ENCODE assay signal across 18 cellular contexts in the genomic region with DNA sequence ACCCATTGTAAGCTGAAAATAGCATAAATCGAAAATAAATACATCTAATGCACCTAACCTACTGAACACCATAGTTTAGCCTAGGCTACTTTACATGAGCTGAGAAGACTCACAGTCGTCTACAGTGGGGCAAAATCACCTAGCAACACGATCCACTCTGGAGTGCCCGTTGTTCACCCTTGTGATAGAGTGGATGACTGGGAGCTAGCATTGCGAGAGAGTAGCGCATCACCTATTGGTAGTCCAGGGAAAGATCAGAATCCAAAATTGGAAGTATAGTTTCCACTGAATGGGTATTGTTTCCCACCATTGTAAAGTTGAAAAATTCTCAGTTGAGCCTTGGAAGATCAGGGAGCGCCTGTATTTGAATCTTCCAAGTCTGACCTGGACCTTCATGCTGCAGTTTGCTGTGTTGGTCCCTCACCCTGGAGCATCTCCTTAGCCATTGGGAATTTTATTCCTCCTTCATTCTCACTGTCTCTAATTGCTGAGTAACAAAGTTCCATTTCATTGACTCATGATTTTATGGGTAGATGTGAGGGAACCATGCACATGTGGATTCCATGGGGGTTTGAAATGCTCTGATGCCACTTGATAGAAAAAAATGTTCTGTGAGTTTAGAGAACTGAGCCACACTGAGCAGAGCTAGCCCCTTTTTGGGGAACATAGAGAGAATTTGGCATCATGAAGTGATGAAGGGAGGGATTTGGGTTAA. TPM values are rescaled to one million over a fixed set of nuclear protein-coding genes. Genes with fewer than 3 reads are reported as not detected.
DNase-seq lines count a peak whose midpoint lies in the region; ATAC-seq, FAIRE-seq and TF ChIP-seq lines count a peak whose summit lies in the region.
"Had no signal": no experiment of that assay in that cellular context is flagged by ENCODE, and none has a peak within 500 bp of the region (broad histone marks: within the 10 kb centered on the region; RNA-seq: fewer than 3 reads in every experiment).

No MANE protein-coding gene starts in this region.

- H3K23ac ChIP-seq in IMR-90 (ENCODE audit: low read depth, low read length) = no peak overlapping the region

- H3K56ac ChIP-seq in IMR-90 (ENCODE audit: extremely low read depth, insufficient read depth, low read length) = no peak overlapping the region

- H2AK5ac ChIP-seq in IMR-90 (ENCODE audit: low read depth, low read length) = no peak overlapping the region

- CTCF ChIA-PET in IMR-90 (lab: Yijun Ruan, JAX) = no interaction called here

- no peaks in the 10 kb centered on the region for H3K27me3 ChIP-seq in IMR-90 (ENCODE audit: control insufficient read depth, insufficient read depth, low read length)
- no peaks in the 10 kb centered on the region for H3K27me3 ChIP-seq in bronchial epithelial cell (ENCODE audit: control insufficient read depth, insufficient read depth, low read length)
- H3K27me3 ChIP-seq: hepatocyte had no signal

- ATAC-seq in IMR-90 (ENCODE audit: low read depth) (peak; percentile 45), GM18867 (IDR thresholded peaks at IDR 0.05; ENCODE audit: unreplicated experiment) (no peak)
- ATAC-seq: GM23338, left colon had no signal

- in situ Hi-C loops in IMR-90 (cut with MboI; ENCODE audit: low sequenced_read_pairs) = loop anchor here (25.0 kb wide), 1 partner anchor 1008 kb away; no protein-coding TSS in a partner anchor

- no peak overlapping the region for H2BK5ac ChIP-seq in IMR-90 (ENCODE audit: low read depth, low read length, poor library complexity, severe bottlenecking)

- H3K4me1 ChIP-seq in IMR-90 (ENCODE audit: control insufficient read depth, insufficient read depth, low read length) = peaks cover 2% of the 10 kb centered on the region; the same call in 1 of the 2 replicates

- H3K4me2 ChIP-seq in IMR-90 (ENCODE audit: low read depth, low read length) = no peak overlapping the region
- H3K4me2 ChIP-seq: GM23338, hepatocyte had no signal

- no peak overlapping the region for H4K5ac ChIP-seq in IMR-90 (ENCODE audit: low read depth, low read length)

- H3K27ac ChIP-seq in IMR-90 (ENCODE audit: insufficient read depth, low read length) = no peak overlapping the region
- H3K27ac ChIP-seq: epithelial cell of prostate, hepatocyte had no signal

- 100% methylated on average over 3 of the region's 7 CpGs; no CpG with 5 or more reads in 1 of the 2 experiments for WGBS in IMR-90 (ENCODE audit: extremely low coverage in 2 of 2, insufficient read length in 1 of 2), 2 experiments

- H2BK20ac ChIP-seq in IMR-90 (ENCODE audit: low read depth, low read length) = peak overlapping the region; percentile 37; the same call in 1 of the 2 replicates

- TF ChIP-seq CTCF in IMR-90 (conservative IDR thresholded peaks at IDR 0.05; ENCODE audit: low read depth, low read length) (no peak), bronchial epithelial cell (IDR thresholded peaks at IDR 0.05; ENCODE audit: insufficient read depth, low read length, severe bottlenecking) (no peak)

- POLR2A ChIA-PET in IMR-90 (lab: Charles Lee; ENCODE audit: unreplicated experiment) = no interaction called here

- H3K79me1 ChIP-seq in IMR-90 (ENCODE audit: low read depth in 1 of 2, low read length in 2 of 2) = peaks cover 0 to 7% of the 10 kb centered on the region in 2 experiments; a peak in 3 of 4 replicates

- no peak overlapping the region for H2BK120ac ChIP-seq in IMR-90 (ENCODE audit: low read depth, low read length)

- intact Hi-C loops in IMR-90 (cut with micrococcal nuclease) = no loop called here

- H3K36me3 ChIP-seq in IMR-90 (ENCODE audit: control insufficient read depth, insufficient read depth, low read length) (no peaks in the 10 kb centered on the region), bronchial epithelial cell (ENCODE audit: control insufficient read depth, insufficient read depth, low read length) (peaks cover 4% of the 10 kb centered on the region)

- TF ChIP-seq RAD21 in IMR-90 (IDR thresholded peaks at IDR 0.05; ENCODE audit: low read length) = no peak

- no TSS peak for BruUV-seq in IMR-90 (replicated peaks; lab: Mats Ljungman, UMichigan)

- H3K4ac ChIP-seq in IMR-90 (ENCODE audit: low read depth, low read length) = no peak overlapping the region

- no peak overlapping the region for H2AFZ ChIP-seq in IMR-90 (replicated peaks; ENCODE audit: low read length, poor library complexity)
- H2AFZ ChIP-seq: GM23338, hepatocyte had no signal

- H3K18ac ChIP-seq in IMR-90 (ENCODE audit: low read depth, low read length) = no peak overlapping the region

- H3K9me3 ChIP-seq in IMR-90 (ENCODE audit: control insufficient read depth, insufficient read depth, low read length) = no peaks in the 10 kb centered on the region

- H3K4me3 ChIP-seq in IMR-90 (ENCODE audit: insufficient read depth, low read depth, low read length) (no peak overlapping the region), bronchial epithelial cell (ENCODE audit: low read depth, low read length) (no peak overlapping the region)
- H3K4me3 ChIP-seq: GM23338, hepatocyte had no signal

- no peaks in the 10 kb centered on the region; the same call in none of the 2 replicates for H4K20me1 ChIP-seq in IMR-90 (ENCODE audit: insufficient read depth, low read length)

- H4K91ac ChIP-seq in IMR-90 (ENCODE audit: insufficient read depth, low read depth, low read length) = no peak overlapping the region

- no peak overlapping the region for H4K8ac ChIP-seq in IMR-90 (ENCODE audit: low read depth in 2 of 2, low read length in 2 of 2)

- dilution Hi-C loops in IMR-90 (cut with HindIII; ENCODE audit: low sequenced_read_pairs, unreplicated experiment) = no loop called here

- no peak for FAIRE-seq in bronchial epithelial cell (lab: Jason Lieb, UNC)
- FAIRE-seq: colon had no signal

- no peak overlapping the region for H2AK9ac ChIP-seq in IMR-90 (replicated peaks; ENCODE audit: low read depth, low read length, poor library complexity)

- TF ChIP-seq POLR2A in IMR-90 (IDR thresholded peaks at IDR 0.05; ENCODE audit: low read depth, low read length) = no peak

- H3K14ac ChIP-seq in IMR-90 (replicated peaks; ENCODE audit: low read depth, low read length) = 0 out of 2 replicates have a peak overlapping the region, but pooled peaks have one; percentile 40

- no peak overlapping the region for H3K9ac ChIP-seq in IMR-90 (ENCODE audit: low read depth, low read length)

- H3K9me1 ChIP-seq in IMR-90 (ENCODE audit: insufficient read depth, low read length) = no peaks in the 10 kb centered on the region

- DNase-seq in EH (ENCODE audit: low read depth) = peak; percentile 92
- DNase-seq in IMR-90 = peak; percentile 58
- DNase-seq in bronchial epithelial cell (ENCODE audit: low read depth) = peak; percentile 21
- DNase-seq in renal cortical epithelial cell (ENCODE audit: low read depth) = peak; percentile 57
- DNase-seq in stimulated activated CD4-positive, alpha-beta T cell treated with anti-CD3 and anti-CD28 coated beads, Interleukin-15, amount 100 ng/mL, for 24 hours = no peak
- no peak for DNase-seq in GOT3 (lab: John Stamatoyannopoulos, UW)
- DNase-seq: activated CD4-positive, CD25-positive, alpha-beta regulatory T cell treated with anti-CD3 and anti-CD28 coated beads, Interleukin-2, amount 50 U/mL, for 72 hours; amygdala; DMS79 treated with DMSO at 0.1 percent for 48 hours; left colon; NCI-H1436 treated with DMSO at 0.1 percent for 48 hours; occipital lobe; SHP77 treated with DMSO at 0.1 percent for 48 hours had no signal

- no peak overlapping the region for H2BK15ac ChIP-seq in IMR-90 (ENCODE audit: low read depth, low read length)

TF ChIP-seq in IMR-90, 13 proteins besides CTCF, POLR2A, EP300 and RAD21:
- TF ChIP-seq, protein P1, sequence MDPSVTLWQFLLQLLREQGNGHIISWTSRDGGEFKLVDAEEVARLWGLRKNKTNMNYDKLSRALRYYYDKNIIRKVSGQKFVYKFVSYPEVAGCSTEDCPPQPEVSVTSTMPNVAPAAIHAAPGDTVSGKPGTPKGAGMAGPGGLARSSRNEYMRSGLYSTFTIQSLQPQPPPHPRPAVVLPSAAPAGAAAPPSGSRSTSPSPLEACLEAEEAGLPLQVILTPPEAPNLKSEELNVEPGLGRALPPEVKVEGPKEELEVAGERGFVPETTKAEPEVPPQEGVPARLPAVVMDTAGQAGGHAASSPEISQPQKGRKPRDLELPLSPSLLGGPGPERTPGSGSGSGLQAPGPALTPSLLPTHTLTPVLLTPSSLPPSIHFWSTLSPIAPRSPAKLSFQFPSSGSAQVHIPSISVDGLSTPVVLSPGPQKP (IDR thresholded peaks at IDR 0.05; ENCODE audit: borderline replicate concordance, low read depth, low read length) = no peak
- TF ChIP-seq MAFK (IDR thresholded peaks at IDR 0.05; ENCODE audit: low read depth, low read length) = peak; percentile 44; the same call in 1 of the 2 replicates
TF ChIP-seq in IMR-90: peak in this region for 1.

RNA-seq across cellular contexts. Expression of a gene that starts 19.6 kb away (rescaled TPM):
- total RNA-seq in IMR-90 (2012; rRNA removed) (10.2 and 11.7 TPM in 2 replicates), bronchial epithelial cell (20.4 and 30.0 TPM in 2 replicates), renal cortical epithelial cell (13.9 and 28.1 TPM in 2 replicates)
- polyA plus RNA-seq in IMR-90 (2012; rRNA removed) = 16.4 and 17.4 TPM in 2 replicates
- 15.2 and 24.2 TPM in 2 replicates for polyA plus RNA-seq in IMR-90 (2012; cell fraction: cytosol; rRNA removed)
- polyA plus RNA-seq in IMR-90 (2012; cell fraction: nucleus; rRNA removed; ENCODE audit: low replicate concordance) = 36.7 and 40.2 TPM in 2 replicates

Comparison
In these comparisons a context has a peak if more than half of its experiments do, and no peak if none do; other contexts are left out.
1. DNase-seq: peak in EH (single experiment), IMR-90 (single experiment), bronchial epithelial cell (single experiment) and renal cortical epithelial cell (single experiment); none in stimulated activated CD4-positive, alpha-beta T cell treated with anti-CD3 and anti-CD28 coated beads, Interleukin-15, amount 100 ng/mL, for 24 hours (single experiment) and GOT3 (single experiment).